31 cellular contexts compared by ENCODE assay signal in genomic region chr1:147377263-147378246, GRCh38.
"Had no signal": no experiment of that assay in that cellular context is flagged by ENCODE, and none has a peak within 500 bp of the region (broad histone marks: within the 10 kb centered on the region; RNA-seq: fewer than 3 reads in every experiment).

No MANE protein-coding gene starts in this region.

- H3K4me1 ChIP-seq: heart right ventricle, left ventricle myocardium inferior, right lobe of liver, testis, transverse colon had no signal

- H3K4me3 Mint-ChIP-seq: activated CD4-positive, alpha-beta memory T cell treated with anti-CD3 and anti-CD28 coated beads, Interleukin-2, amount 10 ng/mL, durations not matched to agents 7 days and 5 days; activated CD4-positive, alpha-beta T cell treated with anti-CD3 and anti-CD28 coated beads, Interleukin-2, amount 10 ng/mL, durations not matched to agents 7 days and 5 days; activated naive CD4-positive, alpha-beta T cell treated with anti-CD3 and anti-CD28 coated beads, Interleukin-2, amount 50 U/mL, for 24 hours; activated naive CD8-positive, alpha-beta T cell treated with anti-CD3 and anti-CD28 coated beads, Interleukin-2, amount 50 U/mL, for 24 hours; activated T-cell treated with anti-CD3 and anti-CD28 coated beads, Interleukin-2, amount 50 U/mL, for 4 hours; activated T-helper 17 cell treated with anti-CD3 and anti-CD28 coated beads, Interleukin-2, amount 50 U/mL, for 72 hours; effector memory CD8-positive, alpha-beta T cell; naive B cell; nephron progenitor cell; T-helper 2 cell treated with Interferon-gamma antibody and Interleukin-4, amounts not matched to agents 5 μg/mL and 100 μg/mL, for 36 hours; WTC11 had no signal

- H3K27ac Mint-ChIP-seq: activated CD4-positive, alpha-beta memory T cell treated with anti-CD3 and anti-CD28 coated beads, Interleukin-2, amount 10 ng/mL, durations not matched to agents 7 days and 5 days; activated CD4-positive, alpha-beta T cell treated with anti-CD3 and anti-CD28 coated beads, Interleukin-2, amount 10 ng/mL, durations not matched to agents 7 days and 5 days; activated naive CD4-positive, alpha-beta T cell treated with anti-CD3 and anti-CD28 coated beads, Interleukin-2, amount 50 U/mL, for 24 hours; activated naive CD8-positive, alpha-beta T cell treated with anti-CD3 and anti-CD28 coated beads, Interleukin-2, amount 50 U/mL, for 24 hours; activated T-helper 17 cell treated with anti-CD3 and anti-CD28 coated beads, Interleukin-2, amount 50 U/mL, for 72 hours; effector memory CD8-positive, alpha-beta T cell; naive B cell; nephron progenitor cell; progenitor cell of endocrine pancreas; T-helper 2 cell treated with Interferon-gamma antibody and Interleukin-4, amounts not matched to agents 5 μg/mL and 100 μg/mL, for 36 hours; WTC11 had no signal

- ATAC-seq: activated naive CD8-positive, alpha-beta T cell treated with anti-CD3 and anti-CD28 coated beads, Interleukin-2, amount 50 U/mL, for 24 hours; activated T-cell treated with anti-CD3 and anti-CD28 coated beads, Interleukin-2, amount 50 U/mL, for 4 hours; activated T-helper 17 cell treated with anti-CD3 and anti-CD28 coated beads, Interleukin-2, amount 50 U/mL, for 72 hours; effector memory CD8-positive, alpha-beta T cell; esophagus mucosa; heart right ventricle; right lobe of liver; stimulated activated naive CD8-positive, alpha-beta T cell treated with anti-CD3 and anti-CD28 coated beads, Interleukin-15, Interleukin-2, amounts not matched to agents 100 U/mL and 50 U/mL, for 24 hours; WTC11 had no signal

- H3K27me3 ChIP-seq: heart right ventricle, right lobe of liver, testis, transverse colon had no signal

- DNase-seq: activated CD4-positive, alpha-beta memory T cell treated with anti-CD3 and anti-CD28 coated beads, Interleukin-2, amount 10 ng/mL, durations not matched to agents 7 days and 5 days; activated CD4-positive, alpha-beta T cell treated with anti-CD3 and anti-CD28 coated beads for 1 hour; activated CD4-positive, alpha-beta T cell treated with anti-CD3 and anti-CD28 coated beads, Interleukin-2, amount 10 ng/mL, durations not matched to agents 7 days and 5 days; activated CD8-positive, alpha-beta memory T cell treated with anti-CD3 and anti-CD28 coated beads, Interleukin-2, amount 50 U/mL, for 48 hours; activated gamma-delta T cell treated with Interleukin-2 at 50 U/mL for 16 hours; activated naive CD8-positive, alpha-beta T cell treated with anti-CD3 and anti-CD28 coated beads, Interleukin-2, amount 50 U/mL, for 24 hours; activated T-cell treated with anti-CD3 and anti-CD28 coated beads, Interleukin-2, amount 50 U/mL, for 4 hours; amygdala; caudate nucleus; cortex of kidney; effector memory CD8-positive, alpha-beta T cell; foreskin fibroblast; heart right ventricle; islet precursor cell; left ventricle myocardium inferior; naive B cell; nephron progenitor cell; right lobe of liver; stimulated activated CD4-positive, alpha-beta T cell treated with anti-CD3 and anti-CD28 coated beads, Interleukin-12 subunit alpha, Interleukin-12 subunit beta, amount 100 ng/mL, for 4 hours; stimulated activated CD4-positive, alpha-beta T cell treated with anti-CD3 and anti-CD28 coated beads, Interleukin-4, amount 100 ng/mL, for 1 hour; stimulated activated naive CD8-positive, alpha-beta T cell treated with anti-CD3 and anti-CD28 coated beads, Interleukin-15, Interleukin-2, amounts not matched to agents 100 U/mL and 50 U/mL, for 24 hours; T-helper 1 cell; testis; transverse colon had no signal

- H3K27me3 Mint-ChIP-seq: progenitor cell of endocrine pancreas had no signal

- H3K27ac ChIP-seq: heart right ventricle, left ventricle myocardium inferior, right lobe of liver, testis, transverse colon had no signal

- H3K4me1 Mint-ChIP-seq: activated CD4-positive, alpha-beta memory T cell treated with anti-CD3 and anti-CD28 coated beads, Interleukin-2, amount 10 ng/mL, durations not matched to agents 7 days and 5 days; activated CD4-positive, alpha-beta T cell treated with anti-CD3 and anti-CD28 coated beads, Interleukin-2, amount 10 ng/mL, durations not matched to agents 7 days and 5 days; activated naive CD4-positive, alpha-beta T cell treated with anti-CD3 and anti-CD28 coated beads, Interleukin-2, amount 50 U/mL, for 24 hours; activated naive CD8-positive, alpha-beta T cell treated with anti-CD3 and anti-CD28 coated beads, Interleukin-2, amount 50 U/mL, for 24 hours; activated T-helper 17 cell treated with anti-CD3 and anti-CD28 coated beads, Interleukin-2, amount 50 U/mL, for 72 hours; naive B cell had no signal

- H3K9me3 ChIP-seq: right lobe of liver, testis, transverse colon had no signal

- H3K4me3 ChIP-seq: heart right ventricle, left ventricle myocardium inferior, lung, right lobe of liver, testis, transverse colon had no signal

- H3K9me3 Mint-ChIP-seq: activated naive CD8-positive, alpha-beta T cell treated with anti-CD3 and anti-CD28 coated beads, Interleukin-2, amount 50 U/mL, for 24 hours; effector memory CD8-positive, alpha-beta T cell had no signal

- H3K36me3 ChIP-seq: heart right ventricle, left ventricle myocardium inferior, right lobe of liver, transverse colon had no signal
